In the genomic region with DNA sequence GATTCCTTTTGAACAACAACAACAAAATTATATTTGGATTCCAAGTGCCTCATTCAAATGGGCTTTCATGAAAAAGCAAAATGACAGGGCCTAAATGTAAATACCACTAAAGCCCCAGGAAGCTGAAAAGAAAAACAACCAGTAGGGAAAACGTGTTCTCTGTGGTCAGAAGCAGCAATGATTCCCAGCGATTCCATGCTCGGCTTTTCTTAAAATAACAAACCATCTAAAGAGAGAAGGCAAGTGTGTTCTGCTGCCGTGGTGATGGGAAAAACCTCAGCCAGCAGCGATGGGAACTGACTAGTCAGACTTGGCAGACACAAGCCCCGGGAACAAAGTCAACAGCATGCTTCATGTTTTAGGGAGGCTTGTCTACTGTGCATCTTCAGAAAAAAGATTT, we compare ENCODE assay signal across 8 cellular contexts.
DNase-seq lines count a peak whose midpoint lies in the region; ATAC-seq and TF ChIP-seq lines count a peak whose summit lies in the region.

No MANE protein-coding gene starts in this region.

- H3K9me3 ChIP-seq in heart left ventricle: peaks cover 0 to 7% (median 0%) of the 10 kb centered on the region in 12 donors

- TF ChIP-seq CTCF in heart left ventricle (IDR thresholded peaks at IDR 0.05): no peak
- TF ChIP-seq CTCF in type B pancreatic cell (conservative IDR thresholded peaks at IDR 0.05): no peak

- H3K9me3 Mint-ChIP-seq in type B pancreatic cell: peaks cover 5% of the 10 kb centered on the region

- no peak overlapping the region for H3K4me3 Mint-ChIP-seq in type B pancreatic cell

- no peak overlapping the region for H3K27ac Mint-ChIP-seq in type B pancreatic cell

- peak; percentile 99 for DNase-seq in EH (ENCODE audit: low read depth)
- peak in 54 of 58 donors; percentile 6 to 89 (median 61) for DNase-seq in anterior cingulate cortex (lab: John Stamatoyannopoulos, UW)
- peak; percentile 76 to 84 (median 79) for DNase-seq in heart left ventricle
- DNase-seq in pulmonary artery endothelial cell (ENCODE audit: low read depth, low spot score): peak; percentile 76
- no peak for DNase-seq in type B pancreatic cell (ENCODE audit: extremely low spot score, unreplicated experiment)
- DNase-seq in HPDE6-E6E7 (ENCODE audit: extremely low spot score): no peak
- no peak for DNase-seq in DMS53 (lab: John Stamatoyannopoulos, UW)

- H3K36me3 ChIP-seq in heart left ventricle: no peaks in the 10 kb centered on the region

- H3K27ac ChIP-seq in heart left ventricle: peak overlapping the region; percentile 54 to 85 (median 75)

- no peaks in the 10 kb centered on the region for H3K27me3 Mint-ChIP-seq in type B pancreatic cell

- H3K4me1 ChIP-seq in heart left ventricle: peaks cover 0 to 34% (median 15%) of the 10 kb centered on the region in 12 donors

- no peaks in the 10 kb centered on the region for H3K27me3 ChIP-seq in heart left ventricle

- WGBS in heart left ventricle, 4 donors: 3 to 15% (median 9%) methylated on average over 6 of the region's 6 CpGs

- TF ChIP-seq POLR2A in heart left ventricle (IDR thresholded peaks at IDR 0.05) (no peak), GM18505 (IDR thresholded peaks at IDR 0.05; ENCODE audit: borderline replicate concordance, extremely low read depth, insufficient read depth, insufficient read length) (no peak)

- H3K4me3 ChIP-seq in heart left ventricle: peak overlapping the region in 5 of 12 donors; percentile 6 to 32 (median 7)

- ATAC-seq in heart left ventricle: peak; percentile 91 to 94 (median 93)
- ATAC-seq in GM18505 (IDR thresholded peaks at IDR 0.05; ENCODE audit: unreplicated experiment): no peak

- intact Hi-C loops in heart left ventricle (cut with DNase I): loop anchor here in 1 of 10 donors (10.0 kb wide), 1 partner anchor 258 kb away; no protein-coding TSS in a partner anchor

- peaks cover 6% of the 10 kb centered on the region for H3K4me1 Mint-ChIP-seq in type B pancreatic cell (ENCODE audit: unreplicated experiment)

- no peaks in the 10 kb centered on the region for H3K36me3 Mint-ChIP-seq in type B pancreatic cell

Comparison
In these comparisons a context has a peak if more than half of its experiments do, and no peak if none do; other contexts are left out.
1. DNase-seq: peak in EH (single experiment), anterior cingulate cortex (54 of 58), heart left ventricle (5 of 5) and pulmonary artery endothelial cell (single experiment); none in type B pancreatic cell (single experiment), HPDE6-E6E7 (single experiment) and DMS53 (single experiment).